Comparison of ENCODE assay signal across 8 cellular contexts in genomic region chr22:49821741-49822140, GRCh38. TPM values are rescaled to one million over a fixed set of nuclear protein-coding genes. Genes with fewer than 3 reads are reported as not detected.
A peak's percentile ranks its signal among the peaks of the same experiment; 100 is the strongest.
DNase-seq lines count a peak whose midpoint lies in the region; ATAC-seq, FAIRE-seq and TF ChIP-seq lines count a peak whose summit lies in the region.
"Not testable (repeated sequence)": the region's sequence is repeated elsewhere in the genome, so short reads cannot be mapped to it uniquely, and the experiment has no call there.

No MANE protein-coding gene starts in this region.

- H2AFZ ChIP-seq in Loucy (ENCODE audit: low read length); K562 (ENCODE audit: low read depth, low read length): not testable (repeated sequence)

- H3K27me3 Mint-ChIP-seq in CD14-positive monocyte (ENCODE audit: low read depth in 3 of 3); effector memory CD8-positive, alpha-beta T cell; natural killer cell treated with Interleukin-12 subunit alpha and Interleukin-12 subunit beta and Interleukin-15 and Interleukin-18, amount 100 ng/mL, for 72 hours; progenitor cell of endocrine pancreas: not testable (repeated sequence)
- peaks cover 14% of the 10 kb centered on the region for H3K27me3 Mint-ChIP-seq in glutamatergic neuron (ENCODE audit: unreplicated experiment)

- not testable (repeated sequence) for H3K9me2 ChIP-seq in Loucy (replicated peaks; ENCODE audit: low read depth, low read length)

- H3K9me3 Mint-ChIP-seq in CD14-positive monocyte; effector memory CD8-positive, alpha-beta T cell; natural killer cell treated with Interleukin-12 subunit alpha and Interleukin-12 subunit beta and Interleukin-15 and Interleukin-18, amount 100 ng/mL, for 72 hours; progenitor cell of endocrine pancreas (ENCODE audit: low read depth): not testable (repeated sequence)
- peaks cover 12% of the 10 kb centered on the region for H3K9me3 Mint-ChIP-seq in glutamatergic neuron (ENCODE audit: unreplicated experiment)

- TF ChIP-seq EP300 in K562 (IDR thresholded peaks at IDR 0.05; ENCODE audit: low read length), result not testable (repeated sequence)

- CTCF ChIA-PET in K562 (lab: Yijun Ruan, JAX; ENCODE audit: low intra/inter-chr PET ratio), result not testable (repeated sequence)

- TF ChIP-seq POLR2A in K562 (conservative IDR thresholded peaks at IDR 0.05), result not testable (repeated sequence)

- H3K4me3 Mint-ChIP-seq in CD14-positive monocyte; natural killer cell treated with Interleukin-12 subunit alpha and Interleukin-12 subunit beta and Interleukin-15 and Interleukin-18, amount 100 ng/mL, for 72 hours; progenitor cell of endocrine pancreas (ENCODE audit: low read depth): not testable (repeated sequence)
- peak overlapping the region; percentile 37 to 54 for H3K4me3 Mint-ChIP-seq in effector memory CD8-positive, alpha-beta T cell
- peak overlapping the region; percentile 42 for H3K4me3 Mint-ChIP-seq in glutamatergic neuron (ENCODE audit: unreplicated experiment)

- H3F3A ChIP-seq in Loucy (ENCODE audit: low read depth), result not testable (repeated sequence)

- H3K27ac Mint-ChIP-seq in CD14-positive monocyte (peak overlapping the region in 2 of 7 donors; percentile 15 to 33), progenitor cell of endocrine pancreas (peak overlapping the region; percentile 41)
- H3K27ac Mint-ChIP-seq in effector memory CD8-positive, alpha-beta T cell; glutamatergic neuron (ENCODE audit: unreplicated experiment); natural killer cell treated with Interleukin-12 subunit alpha and Interleukin-12 subunit beta and Interleukin-15 and Interleukin-18, amount 100 ng/mL, for 72 hours: not testable (repeated sequence)

- peaks cover 100% of the 10 kb centered on the region for H3K79me2 ChIP-seq in Loucy (ENCODE audit: insufficient read depth, low read length)
- H3K79me2 ChIP-seq in K562 (ENCODE audit: control insufficient read depth, insufficient read depth, low read length), result peaks cover 89% of the 10 kb centered on the region

- H3K27ac ChIP-seq in K562 (ENCODE audit: extremely low read depth, low read depth, low read length), result not testable (repeated sequence)

- not testable (repeated sequence) for BruUV-seq in K562 (replicated peaks; lab: Mats Ljungman, UMichigan)

- peak overlapping the region; percentile 97 for H3K4me2 ChIP-seq in Loucy (ENCODE audit: low read depth, low read length, poor library complexity, severe bottlenecking)
- H3K4me2 ChIP-seq in K562 (ENCODE audit: insufficient read depth, low read length), result not testable (repeated sequence)

- H3K4me1 Mint-ChIP-seq in CD14-positive monocyte (peaks cover 25% of the 10 kb centered on the region), glutamatergic neuron (ENCODE audit: low read depth, unreplicated experiment) (peaks cover 30% of the 10 kb centered on the region), progenitor cell of endocrine pancreas (ENCODE audit: low read depth) (peaks cover 27% of the 10 kb centered on the region)
- peaks cover 60 to 69% of the 10 kb centered on the region in 2 donors for H3K4me1 Mint-ChIP-seq in effector memory CD8-positive, alpha-beta T cell (ENCODE audit: low read depth in 2 of 2)
- H3K4me1 Mint-ChIP-seq in natural killer cell treated with Interleukin-12 subunit alpha and Interleukin-12 subunit beta and Interleukin-15 and Interleukin-18, amount 100 ng/mL, for 72 hours (ENCODE audit: low read depth in 2 of 2), result peaks cover 40% of the 10 kb centered on the region in 2 donors

- 100% methylated on average over 6 of the region's 11 CpGs for WGBS in K562 (ENCODE audit: insufficient coverage, low coverage, missing lambda C conversion rate)

- in situ Hi-C loops in G401 (cut with HindIII; ENCODE audit: low sequenced_read_pairs), result not testable (repeated sequence)
- in situ Hi-C loops in K562 (cut with MboI), result loop anchor here (10.0 kb wide), 1 partner anchor 93 kb away; the partner anchor contains the start of genes ALG12 and CRELD2

- H3K36me3 Mint-ChIP-seq in CD14-positive monocyte (peaks cover 58 to 82% of the 10 kb centered on the region in 2 donors), progenitor cell of endocrine pancreas (ENCODE audit: insufficient read depth) (peaks cover 41% of the 10 kb centered on the region)
- H3K36me3 Mint-ChIP-seq in effector memory CD8-positive, alpha-beta T cell (ENCODE audit: insufficient read depth), result peaks cover 90% of the 10 kb centered on the region
- not testable (repeated sequence) for H3K36me3 Mint-ChIP-seq in glutamatergic neuron (ENCODE audit: unreplicated experiment)
- peaks cover 15% of the 10 kb centered on the region for H3K36me3 Mint-ChIP-seq in natural killer cell treated with Interleukin-12 subunit alpha and Interleukin-12 subunit beta and Interleukin-15 and Interleukin-18, amount 100 ng/mL, for 72 hours

- H3K36me3 ChIP-seq in Loucy (ENCODE audit: insufficient read depth, low read length) (peaks cover 64% of the 10 kb centered on the region), K562 (ENCODE audit: control insufficient read depth, insufficient read depth, low read length) (peaks cover 76% of the 10 kb centered on the region; the same call in 2 of the 3 replicates)

- not testable (repeated sequence) for ATAC-seq in K562; effector memory CD8-positive, alpha-beta T cell (replicated peaks); natural killer cell treated with Interleukin-12 subunit alpha and Interleukin-12 subunit beta and Interleukin-15 and Interleukin-18, amount 100 ng/mL, for 72 hours

- TF ChIP-seq CTCF in CD14-positive monocyte (IDR thresholded peaks at IDR 0.05); Loucy (conservative IDR thresholded peaks at IDR 0.05; ENCODE audit: low read length); K562 (IDR thresholded peaks at IDR 0.05 in 2 of 3, conservative IDR thresholded peaks at IDR 0.05 in 1 of 3; ENCODE audit: insufficient read depth in 2 of 3, low read depth in 1 of 3, low read length in 3 of 3); glutamatergic neuron (IDR thresholded peaks at IDR 0.05; ENCODE audit: partially characterized antibody, unreplicated experiment); progenitor cell of endocrine pancreas (IDR thresholded peaks at IDR 0.05; ENCODE audit: unreplicated experiment): not testable (repeated sequence)

- peak overlapping the region; percentile 82 for H3K4me3 ChIP-seq in Loucy (ENCODE audit: low read length, poor library complexity, severe bottlenecking)
- not testable (repeated sequence) for H3K4me3 ChIP-seq in K562

- not testable (repeated sequence) for H3K9me1 ChIP-seq in K562 (ENCODE audit: control insufficient read depth, insufficient read depth, low read length)

- intact Hi-C loops in CD14-positive monocyte (cut with micrococcal nuclease); K562 (cut with micrococcal nuclease): not testable (repeated sequence)

- H4K20me1 ChIP-seq in Loucy (ENCODE audit: insufficient read depth, low read length, poor library complexity, severe bottlenecking) (peaks cover 98% of the 10 kb centered on the region), K562 (replicated peaks; ENCODE audit: control insufficient read depth, insufficient read depth, low read length) (peaks cover 21% of the 10 kb centered on the region; the same call in 1 of the 2 replicates)

- FAIRE-seq in K562 (lab: Jason Lieb, UNC), result not testable (repeated sequence)

- peak; percentile 27 for DNase-seq in CD14-positive monocyte (ENCODE audit: low spot score)
- peak; percentile 41 for DNase-seq in G401 (ENCODE audit: low spot score)
- DNase-seq in K562 (ENCODE audit: extremely low read depth in 1 of 4, low spot score in 3 of 4); effector memory CD8-positive, alpha-beta T cell; glutamatergic neuron; progenitor cell of endocrine pancreas (ENCODE audit: low spot score, unreplicated experiment): not testable (repeated sequence)
- peak; percentile 23 for DNase-seq in natural killer cell treated with Interleukin-12 subunit alpha and Interleukin-12 subunit beta and Interleukin-15 and Interleukin-18, amount 100 ng/mL, for 72 hours (ENCODE audit: low spot score)

- H3K4me1 ChIP-seq in Loucy (ENCODE audit: insufficient read depth, low read length, poor library complexity, severe bottlenecking), result peaks cover 65% of the 10 kb centered on the region
- H3K4me1 ChIP-seq in K562 (replicated peaks in 1 of 2; ENCODE audit: control insufficient read depth in 2 of 2, insufficient read depth in 2 of 2, low read length in 2 of 2), result peaks cover 7 to 32% of the 10 kb centered on the region in 2 experiments; a peak in 4 of 5 replicates

- H3K9me3 ChIP-seq in Loucy (ENCODE audit: insufficient read depth, low read depth, low read length); K562 (replicated peaks; ENCODE audit: control insufficient read depth, insufficient read depth, low read depth, low read length): not testable (repeated sequence)

- POLR2A ChIA-PET in K562 (lab: Yijun Ruan, JAX), result interaction anchor here (1.1 kb wide), 1 partner anchor 9 kb away, joined by 3 read pairs; no protein-coding TSS in a partner anchor

- TF ChIP-seq RAD21 in K562 (CRISPR knock-in tag; conservative IDR thresholded peaks at IDR 0.05 in 1 of 2, IDR thresholded peaks at IDR 0.05 in 1 of 2), result not testable (repeated sequence)

- H3K27me3 ChIP-seq in Loucy (ENCODE audit: insufficient read depth, low read length, poor library complexity, severe bottlenecking); K562 (ENCODE audit: control insufficient read depth in 2 of 2, insufficient read depth in 2 of 2, low read length in 2 of 2): not testable (repeated sequence)

- peak overlapping the region; percentile 44 for H3K9ac ChIP-seq in Loucy (ENCODE audit: low read depth, low read length, poor library complexity, severe bottlenecking)
- 0 out of 4 replicates have a peak overlapping the region, but pooled peaks of 1 of the 2 experiments have one; percentile 36 for H3K9ac ChIP-seq in K562 (ENCODE audit: insufficient read depth in 1 of 2, low read depth in 2 of 2, low read length in 2 of 2)

RNA-seq across cellular contexts. Expression of gene BRD1, which starts 5.9 kb away (rescaled TPM):
- polyA plus RNA-seq in CD14-positive monocyte (under 1 TPM; 0.61 to 0.86 TPM), K562 (2011; rRNA removed) (2.4 and 2.5 TPM in 2 replicates), K562 (2014; fragmentation: Illumina TruSeq; extraction: Trizol) (5.5 and 8.7 TPM in 2 replicates), K562 (2014; fragmentation: Nextera tagmentation; extraction: Ambion mirVana) (under 1 TPM; 0.42 to 0.63 TPM), K562 (2014; rRNA removed) (8.4 and 9.9 TPM in 2 replicates)
- 19.3 and 27.5 TPM in 2 replicates for total RNA-seq in G401 (2014; rRNA removed; shearing (Covaris generic))
- total RNA-seq in K562 (2011; cell fraction: chromatin; rRNA removed; ENCODE audit: low replicate concordance), result 34.4 and 58.3 TPM in 2 replicates
- total RNA-seq in K562 (2011; cell fraction: nucleolus; rRNA removed), result 28.7 and 34.9 TPM in 2 replicates
- total RNA-seq in K562 (2011; cell fraction: nucleoplasm; rRNA removed), result 20.9 and 28.2 TPM in 2 replicates
- total RNA-seq in K562 (2014; rRNA removed) (10.4 and 12.2 TPM in 2 replicates), K562 (2014; rRNA removed; fragmentation: Illumina TruSeq; extraction: Trizol) (5.3 and 7.4 TPM in 2 replicates), K562 (2015; rRNA removed; fragmentation: Illumina TruSeq; extraction: Trizol) (7.2 and 7.5 TPM in 2 replicates), K562 (2021) (14.1 and 17.6 TPM in 2 replicates), glutamatergic neuron (ENCODE audit: unreplicated experiment) (73.7 TPM), progenitor cell of endocrine pancreas (57.3 and 65.7 TPM in 2 replicates)
- 1.9 and 2.0 TPM in 2 replicates for polyA plus RNA-seq in K562 (2011; cell fraction: cytosol; rRNA removed)
- polyA plus RNA-seq in K562 (2011; cell fraction: nucleus; rRNA removed), result 11.7 and 17.8 TPM in 2 replicates
- polyA plus RNA-seq in K562 (2012), result 8.5 and 10.4 TPM in 2 replicates
- polyA minus RNA-seq in K562 (2011; rRNA and poly(A)+ RNA removed), result 3.2 and 4.2 TPM in 2 replicates
- 5.6 and 8.6 TPM in 2 replicates for polyA minus RNA-seq in K562 (2011; cell fraction: cytosol; rRNA and poly(A)+ RNA removed)
- polyA minus RNA-seq in K562 (2011; cell fraction: nucleus; rRNA and poly(A)+ RNA removed), result 10.8 and 11.2 TPM in 2 replicates
- 10 to 100 TPM; 31.2 to 59.5 TPM for total RNA-seq in natural killer cell treated with Interleukin-12 subunit alpha and Interleukin-12 subunit beta and Interleukin-15 and Interleukin-18, amount 100 ng/mL, for 72 hours

RNA-seq across cellular contexts. Expression of gene ZBED4, which starts 31.9 kb away (rescaled TPM):
- polyA plus RNA-seq in CD14-positive monocyte (1 to 10 TPM; 3.8 to 5.7 TPM), K562 (2011; rRNA removed) (3.8 and 4.5 TPM in 2 replicates), K562 (2014; fragmentation: Illumina TruSeq; extraction: Trizol) (12.2 and 13.2 TPM in 2 replicates), K562 (2014; fragmentation: Nextera tagmentation; extraction: Ambion mirVana) (1 to 10 TPM; 1.5 to 1.6 TPM), K562 (2014; rRNA removed) (7.6 and 7.8 TPM in 2 replicates)
- 10.0 and 12.8 TPM in 2 replicates for total RNA-seq in G401 (2014; rRNA removed; shearing (Covaris generic))
- 25.1 and 25.4 TPM in 2 replicates for total RNA-seq in K562 (2011; cell fraction: chromatin; rRNA removed; ENCODE audit: low replicate concordance)
- total RNA-seq in K562 (2011; cell fraction: nucleolus; rRNA removed), result 15.5 and 19.3 TPM in 2 replicates
- total RNA-seq in K562 (2011; cell fraction: nucleoplasm; rRNA removed), result 18.1 and 18.4 TPM in 2 replicates
- total RNA-seq in K562 (2014; rRNA removed) (8.1 and 11.0 TPM in 2 replicates), K562 (2014; rRNA removed; fragmentation: Illumina TruSeq; extraction: Trizol) (6.3 and 6.9 TPM in 2 replicates), K562 (2015; rRNA removed; fragmentation: Illumina TruSeq; extraction: Trizol) (7.3 and 7.4 TPM in 2 replicates), K562 (2021) (16.0 and 16.8 TPM in 2 replicates), glutamatergic neuron (ENCODE audit: unreplicated experiment) (53.5 TPM), progenitor cell of endocrine pancreas (34.3 and 36.5 TPM in 2 replicates)
- polyA plus RNA-seq in K562 (2011; cell fraction: cytosol; rRNA removed), result 4.1 and 4.8 TPM in 2 replicates
- polyA plus RNA-seq in K562 (2011; cell fraction: nucleus; rRNA removed), result 6.6 and 7.8 TPM in 2 replicates
- polyA plus RNA-seq in K562 (2012), result 9.9 and 10.0 TPM in 2 replicates
- 5.3 and 6.0 TPM in 2 replicates for polyA minus RNA-seq in K562 (2011; rRNA and poly(A)+ RNA removed)
- polyA minus RNA-seq in K562 (2011; cell fraction: cytosol; rRNA and poly(A)+ RNA removed), result 10.0 and 11.0 TPM in 2 replicates
- polyA minus RNA-seq in K562 (2011; cell fraction: nucleus; rRNA and poly(A)+ RNA removed), result 3.5 and 5.0 TPM in 2 replicates
- total RNA-seq in natural killer cell treated with Interleukin-12 subunit alpha and Interleukin-12 subunit beta and Interleukin-15 and Interleukin-18, amount 100 ng/mL, for 72 hours, result 10 to 100 TPM; 18.3 to 30.7 TPM
